8 cellular contexts compared by ENCODE assay signal in the genomic region with DNA sequence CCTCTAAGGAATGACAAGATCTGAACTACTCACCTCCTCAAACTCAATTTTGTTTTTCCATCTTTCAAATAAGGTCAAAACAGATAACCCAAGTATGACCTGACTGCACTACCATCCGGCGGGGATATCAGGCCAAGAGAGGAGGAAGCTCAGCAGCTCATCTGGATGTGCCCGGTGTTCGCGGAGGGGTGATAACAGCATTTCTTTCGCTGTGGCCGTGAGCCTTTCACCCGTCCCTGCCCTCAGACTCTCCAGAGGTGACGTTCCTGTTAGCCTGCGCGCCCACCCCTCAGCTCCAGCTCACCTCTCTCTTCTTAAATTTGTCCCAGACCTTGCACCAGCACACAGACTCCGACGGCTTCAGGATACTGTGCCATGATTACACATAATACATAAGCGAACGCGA. TPM values are rescaled to one million over a fixed set of nuclear protein-coding genes. Genes with fewer than 3 reads are reported as not detected.
DNase-seq lines count a peak whose midpoint lies in the region; ATAC-seq, FAIRE-seq and TF ChIP-seq lines count a peak whose summit lies in the region.

No MANE protein-coding gene starts in this region.

- H3K9ac ChIP-seq in BLaER1 treated with 17β-estradiol and CSF1 and Interleukin-3, amounts not matched to agents 10 nM and 100 nM: peak overlapping the region; percentile 86 to 99 (median 92)

- H3K4me3 Mint-ChIP-seq in T-helper 17 cell (peak overlapping the region; percentile 97), chondrocyte (ENCODE audit: unreplicated experiment) (peak overlapping the region; percentile 81), memory B cell (peak overlapping the region; percentile 90)
- peak overlapping the region; percentile 94 for H3K4me3 Mint-ChIP-seq in stimulated activated naive CD8-positive, alpha-beta T cell treated with anti-CD3 and anti-CD28 coated beads, Interleukin-15, Interleukin-2, amounts not matched to agents 100 ng/mL and 50 ng/mL, for 24 hours

- H3K36me3 ChIP-seq in BLaER1 treated with 17β-estradiol and CSF1 and Interleukin-3, amounts not matched to agents 10 nM and 100 nM: peaks cover 0 to 27% (median 17%) of the 10 kb centered on the region in 11 experiments; a peak in 21 of 22 replicates

- peak overlapping the region; percentile 82 to 99 (median 92) for H3K27ac ChIP-seq in BLaER1 treated with 17β-estradiol and CSF1 and Interleukin-3, amounts not matched to agents 10 nM and 100 nM

- H3K4me2 ChIP-seq in BLaER1 treated with 17β-estradiol and CSF1 and Interleukin-3, amounts not matched to agents 10 nM and 100 nM: peak overlapping the region; percentile 74 to 90 (median 85)

- H3K27ac Mint-ChIP-seq in T-helper 17 cell (peak overlapping the region; percentile 95), chondrocyte (ENCODE audit: unreplicated experiment) (peak overlapping the region; percentile 82), memory B cell (peak overlapping the region; percentile 97)
- H3K27ac Mint-ChIP-seq in stimulated activated naive CD8-positive, alpha-beta T cell treated with anti-CD3 and anti-CD28 coated beads, Interleukin-15, Interleukin-2, amounts not matched to agents 100 ng/mL and 50 ng/mL, for 24 hours: peak overlapping the region; percentile 92

- no peak for TF ChIP-seq CTCF in chondrocyte (IDR thresholded peaks at IDR 0.05)

- H4K20me1 ChIP-seq in BLaER1 treated with 17β-estradiol and CSF1 and Interleukin-3, amounts not matched to agents 10 nM and 100 nM: no peaks in the 10 kb centered on the region

- H3K4me3 ChIP-seq in BLaER1 treated with 17β-estradiol and CSF1 and Interleukin-3, amounts not matched to agents 10 nM and 100 nM: peak overlapping the region; percentile 78 to 95 (median 84)

- peaks cover 34% of the 10 kb centered on the region for H3K4me1 Mint-ChIP-seq in T-helper 17 cell
- H3K4me1 Mint-ChIP-seq in chondrocyte (ENCODE audit: low read depth): peaks cover 22% of the 10 kb centered on the region
- peaks cover 28% of the 10 kb centered on the region for H3K4me1 Mint-ChIP-seq in memory B cell
- peaks cover 42% of the 10 kb centered on the region for H3K4me1 Mint-ChIP-seq in stimulated activated naive CD8-positive, alpha-beta T cell treated with anti-CD3 and anti-CD28 coated beads, Interleukin-15, Interleukin-2, amounts not matched to agents 100 ng/mL and 50 ng/mL, for 24 hours (ENCODE audit: low read depth)

- H3K27me3 ChIP-seq in BLaER1 treated with 17β-estradiol and CSF1 and Interleukin-3, amounts not matched to agents 10 nM and 100 nM: no peaks in the 10 kb centered on the region

- H3K9me3 ChIP-seq in BLaER1 treated with 17β-estradiol and CSF1 and Interleukin-3, amounts not matched to agents 10 nM and 100 nM (replicated peaks in 1 of 11): peaks cover 0 to 24% (median 20%) of the 10 kb centered on the region in 11 experiments; a peak in 16 of 22 replicates
- H3K9me3 ChIP-seq in T-helper 17 cell (ENCODE audit: control insufficient read depth, low read length, poor library complexity, severe bottlenecking): no peaks in the 10 kb centered on the region

- H3K36me3 Mint-ChIP-seq in T-helper 17 cell (ENCODE audit: low read depth): peaks cover 8% of the 10 kb centered on the region
- H3K36me3 Mint-ChIP-seq in chondrocyte (ENCODE audit: low read depth): peaks cover 2% of the 10 kb centered on the region
- peaks cover 9% of the 10 kb centered on the region for H3K36me3 Mint-ChIP-seq in memory B cell
- peaks cover 33% of the 10 kb centered on the region for H3K36me3 Mint-ChIP-seq in stimulated activated naive CD8-positive, alpha-beta T cell treated with anti-CD3 and anti-CD28 coated beads, Interleukin-15, Interleukin-2, amounts not matched to agents 100 ng/mL and 50 ng/mL, for 24 hours (ENCODE audit: low read depth)

- H3K4me1 ChIP-seq in BLaER1 treated with 17β-estradiol and CSF1 and Interleukin-3, amounts not matched to agents 10 nM and 100 nM: peaks cover 17 to 36% (median 26%) of the 10 kb centered on the region in 10 experiments

- H3K9me3 Mint-ChIP-seq in chondrocyte (ENCODE audit: low read depth) (peaks cover 27% of the 10 kb centered on the region), memory B cell (peaks cover 2% of the 10 kb centered on the region)
- no peaks in the 10 kb centered on the region for H3K9me3 Mint-ChIP-seq in stimulated activated naive CD8-positive, alpha-beta T cell treated with anti-CD3 and anti-CD28 coated beads, Interleukin-15, Interleukin-2, amounts not matched to agents 100 ng/mL and 50 ng/mL, for 24 hours

- no peaks in the 10 kb centered on the region for H3K27me3 Mint-ChIP-seq in T-helper 17 cell
- H3K27me3 Mint-ChIP-seq in chondrocyte (ENCODE audit: low read depth): no peaks in the 10 kb centered on the region
- no peaks in the 10 kb centered on the region for H3K27me3 Mint-ChIP-seq in memory B cell
- no peaks in the 10 kb centered on the region for H3K27me3 Mint-ChIP-seq in stimulated activated naive CD8-positive, alpha-beta T cell treated with anti-CD3 and anti-CD28 coated beads, Interleukin-15, Interleukin-2, amounts not matched to agents 100 ng/mL and 50 ng/mL, for 24 hours

- FAIRE-seq in GM19239 (lab: Jason Lieb, UNC): peak; percentile 57

- ATAC-seq in HG03196 (IDR thresholded peaks at IDR 0.05; ENCODE audit: unreplicated experiment): peak; percentile 16
- peak; percentile 10 for ATAC-seq in T-helper 17 cell
- peak; percentile 8 for ATAC-seq in memory B cell (ENCODE audit: low read depth)

- DNase-seq in GM19239 (ENCODE audit: insufficient read length, low spot score) (no peak), T-helper 17 cell (peak in 1 of 3 donors; percentile 5), chondrocyte (ENCODE audit: low spot score) (no peak), memory B cell (ENCODE audit: low spot score in 2 of 2) (peak in 1 of 2 donors; percentile 11), NCI-H187 treated with DMSO at 0.1 percent for 48 hours (lab: John Stamatoyannopoulos, UW) (no peak)

RNA-seq across cellular contexts. Expression of a gene that starts 0.5 kb away (rescaled TPM):
- total RNA-seq in T-helper 17 cell (1 to 10 TPM; 4.2 to 5.5 TPM), chondrocyte (4.8 to 5.7 TPM (median 4.9 TPM) in 3 replicates)
